Comparison of ENCODE assay signal across 10 cellular contexts in genomic region chr22:23281053-23281405, GRCh38.
DNase-seq lines count a peak whose midpoint lies in the region; ATAC-seq and TF ChIP-seq lines count a peak whose summit lies in the region.
"Had no signal": no experiment of that assay in that cellular context is flagged by ENCODE, and none has a peak within 500 bp of the region (broad histone marks: within the 10 kb centered on the region; RNA-seq: fewer than 3 reads in every experiment).

No MANE protein-coding gene starts in this region.

- ATAC-seq in WTC11 (no peak), GM18517 (IDR thresholded peaks at IDR 0.05; ENCODE audit: unreplicated experiment) (no peak)

- H3K27ac Mint-ChIP-seq in WTC11 (peak overlapping the region; percentile 74), glutamatergic neuron (ENCODE audit: unreplicated experiment) (peak overlapping the region; percentile 55)

- POLR2A ChIA-PET in WTC11 (lab: Charles Lee): no interaction called here

- H3K27me3 Mint-ChIP-seq in WTC11 (ENCODE audit: low read depth) (no peaks in the 10 kb centered on the region), glutamatergic neuron (ENCODE audit: unreplicated experiment) (peaks cover 12% of the 10 kb centered on the region)
- H3K27me3 Mint-ChIP-seq: stimulated activated memory B cell treated with anti-CD40 and anti-IgM and Interleukin-4, amounts not matched to agents 10 μg/mL and 1 μg/mL and 100 μg/mL, for 72 hours had no signal

- H3K27me3 ChIP-seq in stomach: no peaks in the 10 kb centered on the region
- no peaks in the 10 kb centered on the region for H3K27me3 ChIP-seq in effector memory CD4-positive, alpha-beta T cell (replicated peaks; ENCODE audit: control insufficient read depth, insufficient read depth, low read length, poor library complexity, severe bottlenecking)
- H3K27me3 ChIP-seq: SJCRH30 had no signal

- intact Hi-C loops in stomach (cut with DNase I; ENCODE audit: low total_unique reads): loop anchor here (5.0 kb wide), 1 partner anchor 104 kb away; no protein-coding TSS in a partner anchor

- CTCF ChIA-PET in WTC11 (lab: Charles Lee): interaction anchor here (1.6 to 2.3 kb wide), 5 partner anchors 11 to 131 kb away, joined by 6 to 114 read pairs (median 12); partner anchors contain the start of gene BCR

- H3K4me3 Mint-ChIP-seq in WTC11 (no peak overlapping the region), glutamatergic neuron (ENCODE audit: unreplicated experiment) (no peak overlapping the region)
- H3K4me3 Mint-ChIP-seq: stimulated activated memory B cell treated with anti-CD40 and anti-IgM and Interleukin-4, amounts not matched to agents 10 μg/mL and 1 μg/mL and 100 μg/mL, for 72 hours had no signal

- no peak for TF ChIP-seq CTCF in WTC11 (IDR thresholded peaks at IDR 0.05)
- no peak for TF ChIP-seq CTCF in glutamatergic neuron (IDR thresholded peaks at IDR 0.05; ENCODE audit: partially characterized antibody, unreplicated experiment)
- TF ChIP-seq CTCF in stomach (IDR thresholded peaks at IDR 0.05): no peak

- peaks cover 30 to 67% (median 49%) of the 10 kb centered on the region in 4 donors for H3K4me1 ChIP-seq in stomach
- H3K4me1 ChIP-seq in effector memory CD4-positive, alpha-beta T cell (ENCODE audit: control insufficient read depth, insufficient read depth, low read length, poor library complexity, severe bottlenecking): peaks cover 6% of the 10 kb centered on the region
- H3K4me1 ChIP-seq: SJCRH30 had no signal

- H3K36me3 Mint-ChIP-seq in WTC11 (peaks cover 25% of the 10 kb centered on the region), glutamatergic neuron (ENCODE audit: unreplicated experiment) (peaks cover 4% of the 10 kb centered on the region)
- H3K36me3 Mint-ChIP-seq: stimulated activated memory B cell treated with anti-CD40 and anti-IgM and Interleukin-4, amounts not matched to agents 10 μg/mL and 1 μg/mL and 100 μg/mL, for 72 hours had no signal

- H3K9me3 Mint-ChIP-seq in WTC11 (no peaks in the 10 kb centered on the region), glutamatergic neuron (ENCODE audit: unreplicated experiment) (peaks cover 19% of the 10 kb centered on the region)
- H3K9me3 Mint-ChIP-seq: stimulated activated memory B cell treated with anti-CD40 and anti-IgM and Interleukin-4, amounts not matched to agents 10 μg/mL and 1 μg/mL and 100 μg/mL, for 72 hours had no signal

- H3K36me3 ChIP-seq in KOPT-K1 (ENCODE audit: insufficient read depth, low read length) (peaks cover 81% of the 10 kb centered on the region), stomach (peaks cover 7 to 84% (median 62%) of the 10 kb centered on the region in 4 donors)
- H3K36me3 ChIP-seq in effector memory CD4-positive, alpha-beta T cell (ENCODE audit: control insufficient read depth, insufficient read depth, low read length): peaks cover 30% of the 10 kb centered on the region

- TF ChIP-seq POLR2A in stomach (IDR thresholded peaks at IDR 0.05): no peak

- no peak overlapping the region for H3K4me3 ChIP-seq in stomach
- no peak overlapping the region for H3K4me3 ChIP-seq in effector memory CD4-positive, alpha-beta T cell (ENCODE audit: insufficient read depth, low read depth, low read length, poor library complexity, severe bottlenecking)
- H3K4me3 ChIP-seq: SJCRH30 had no signal

- H3K4me1 Mint-ChIP-seq in WTC11: no peaks in the 10 kb centered on the region; the same call in 1 of the 2 replicates
- peaks cover 12% of the 10 kb centered on the region for H3K4me1 Mint-ChIP-seq in glutamatergic neuron (ENCODE audit: low read depth, unreplicated experiment)

- 83 to 93% (median 92%) methylated on average over 2 to 11 of the region's 11 CpGs for WGBS in stomach, 5 donors

- no peak for TF ChIP-seq EP300 in stomach (IDR thresholded peaks at IDR 0.05)

- DNase-seq in WTC11 (ENCODE audit: low spot score): no peak
- no peak for DNase-seq in glutamatergic neuron
- no peak for DNase-seq in stomach
- DNase-seq in effector memory CD4-positive, alpha-beta T cell: no peak
- DNase-seq in effector CD4-positive, alpha-beta T cell: no peak

- H3K27ac ChIP-seq in KOPT-K1 (ENCODE audit: low read depth, low read length, poor library complexity, severe bottlenecking) (peak overlapping the region; percentile 22), stomach (peak overlapping the region in 4 of 5 donors; percentile 78 to 87 (median 82))
- H3K27ac ChIP-seq in effector memory CD4-positive, alpha-beta T cell (ENCODE audit: insufficient read depth, low read length, poor library complexity, severe bottlenecking): no peak overlapping the region
- H3K27ac ChIP-seq: C4-2B, SJCRH30 had no signal

- H3K9me3 ChIP-seq in KOPT-K1 (ENCODE audit: insufficient read depth, low read length, poor library complexity, severe bottlenecking) (no peaks in the 10 kb centered on the region), stomach (no peaks in the 10 kb centered on the region)
- no peaks in the 10 kb centered on the region for H3K9me3 ChIP-seq in effector memory CD4-positive, alpha-beta T cell (ENCODE audit: control insufficient read depth, low read length)
- H3K9me3 ChIP-seq: SJCRH30 had no signal

TF ChIP-seq in WTC11, 78 proteins besides CTCF, POLR2A, EP300 and RAD21:
- no peak for TF ChIP-seq EMX1 (CRISPR knock-in tag; IDR thresholded peaks at IDR 0.05)
- TF ChIP-seq CDX4 (CRISPR knock-in tag; IDR thresholded peaks at IDR 0.05; ENCODE audit: borderline replicate concordance): no peak
- no peak for TF ChIP-seq NFATC4 (CRISPR knock-in tag; IDR thresholded peaks at IDR 0.05)
- no peak for TF ChIP-seq PRRX2 (CRISPR knock-in tag; IDR thresholded peaks at IDR 0.05)
- no peak for TF ChIP-seq ESRRA (CRISPR knock-in tag; IDR thresholded peaks at IDR 0.05; ENCODE audit: borderline replicate concordance)
- TF ChIP-seq JAZF1 (CRISPR knock-in tag; IDR thresholded peaks at IDR 0.05): no peak
- no peak for TF ChIP-seq STAT6 (CRISPR knock-in tag; conservative IDR thresholded peaks at IDR 0.05; ENCODE audit: low read depth)
- no peak for TF ChIP-seq AR (CRISPR knock-in tag; IDR thresholded peaks at IDR 0.05)
- no peak for TF ChIP-seq E2F5 (CRISPR knock-in tag; IDR thresholded peaks at IDR 0.05)
- no peak for TF ChIP-seq SMAD3 (CRISPR knock-in tag; IDR thresholded peaks at IDR 0.05; ENCODE audit: borderline replicate concordance)
- TF ChIP-seq USF1 (CRISPR knock-in tag; IDR thresholded peaks at IDR 0.05): no peak
